Comparison of ENCODE assay signal across 18 cellular contexts in genomic region chr13:113233101-113233500, GRCh38. TPM values are rescaled to one million over a fixed set of nuclear protein-coding genes. Genes with fewer than 3 reads are reported as not detected.
DNase-seq lines count a peak whose midpoint lies in the region; ATAC-seq lines count a peak whose summit lies in the region.
"Had no signal": no experiment of that assay in that cellular context is flagged by ENCODE, and none has a peak within 500 bp of the region (broad histone marks: within the 10 kb centered on the region; RNA-seq: fewer than 3 reads in every experiment).

No MANE protein-coding gene starts in this region.

- CTCF ChIA-PET in activated CD4-positive, alpha-beta T cell treated with anti-CD3 and anti-CD28 coated beads for 36 hours (lab: Charles Lee), result no interaction called here

- ATAC-seq in activated CD4-positive, alpha-beta T cell treated with anti-CD3 and anti-CD28 coated beads for 36 hours, result no peak
- ATAC-seq in activated T-helper 17 cell treated with anti-CD3 and anti-CD28 coated beads, Interleukin-2, amount 50 U/mL, for 72 hours (replicated peaks), result no peak
- ATAC-seq: CD8-positive, alpha-beta T cell; GM12878 had no signal

- no peaks in the 10 kb centered on the region for H3K27me3 Mint-ChIP-seq in activated CD4-positive, alpha-beta T cell treated with anti-CD3 and anti-CD28 coated beads, Interleukin-2, amount 10 ng/mL, durations not matched to agents 24 days and 14 days
- no peaks in the 10 kb centered on the region for H3K27me3 Mint-ChIP-seq in activated CD4-positive, alpha-beta T cell treated with anti-CD3 and anti-CD28 coated beads for 36 hours
- H3K27me3 Mint-ChIP-seq in activated T-helper 17 cell treated with anti-CD3 and anti-CD28 coated beads, Interleukin-2, amount 50 U/mL, for 72 hours, result no peaks in the 10 kb centered on the region
- H3K27me3 Mint-ChIP-seq: B cell; CD4-positive, alpha-beta T cell had no signal

- H3K4me3 Mint-ChIP-seq in activated CD4-positive, alpha-beta T cell treated with anti-CD3 and anti-CD28 coated beads, Interleukin-2, amount 10 ng/mL, durations not matched to agents 24 days and 14 days, result no peak overlapping the region
- no peak overlapping the region for H3K4me3 Mint-ChIP-seq in activated CD4-positive, alpha-beta T cell treated with anti-CD3 and anti-CD28 coated beads for 36 hours
- no peak overlapping the region for H3K4me3 Mint-ChIP-seq in activated T-helper 17 cell treated with anti-CD3 and anti-CD28 coated beads, Interleukin-2, amount 50 U/mL, for 72 hours
- H3K4me3 Mint-ChIP-seq: B cell; CD4-positive, alpha-beta T cell; CD8-positive, alpha-beta T cell had no signal

- no peak for DNase-seq in activated CD4-positive, alpha-beta T cell treated with anti-CD3 and anti-CD28 coated beads, Interleukin-2, amount 10 ng/mL, durations not matched to agents 24 days and 14 days
- DNase-seq in activated CD4-positive, alpha-beta T cell treated with anti-CD3 and anti-CD28 coated beads for 36 hours, result no peak
- no peak for DNase-seq in activated gamma-delta T cell (lab: John Stamatoyannopoulos, UW)
- no peak for DNase-seq in stimulated activated CD8-positive, alpha-beta memory T cell treated with anti-CD3 and anti-CD28 coated beads, Interleukin-4, amount 100 ng/mL, for 48 hours
- DNase-seq: AML-193; CD4-positive, alpha-beta T cell; CD8-positive, alpha-beta T cell; COR-L47; DMS 273 treated with DMSO at 0.1 percent for 48 hours; DMS153; DMS53; DMS79; DND-41; EL; GDM1 had no signal

- H3K4me1 Mint-ChIP-seq in activated CD4-positive, alpha-beta T cell treated with anti-CD3 and anti-CD28 coated beads, Interleukin-2, amount 10 ng/mL, durations not matched to agents 24 days and 14 days, result peaks cover 8% of the 10 kb centered on the region
- no peaks in the 10 kb centered on the region for H3K4me1 Mint-ChIP-seq in activated CD4-positive, alpha-beta T cell treated with anti-CD3 and anti-CD28 coated beads for 36 hours
- peaks cover 10% of the 10 kb centered on the region for H3K4me1 Mint-ChIP-seq in activated T-helper 17 cell treated with anti-CD3 and anti-CD28 coated beads, Interleukin-2, amount 50 U/mL, for 72 hours
- H3K4me1 Mint-ChIP-seq: B cell had no signal

- intact Hi-C loops in activated CD4-positive, alpha-beta T cell treated with anti-CD3 and anti-CD28 coated beads, Interleukin-2, amount 10 ng/mL, durations not matched to agents 24 days and 14 days (cut with micrococcal nuclease), result no loop called here
- intact Hi-C loops in activated CD4-positive, alpha-beta T cell treated with anti-CD3 and anti-CD28 coated beads for 36 hours (cut with DNase I, micrococcal nuclease), result no loop called here

- peak overlapping the region; percentile 4 for H3K27ac Mint-ChIP-seq in activated CD4-positive, alpha-beta T cell treated with anti-CD3 and anti-CD28 coated beads, Interleukin-2, amount 10 ng/mL, durations not matched to agents 24 days and 14 days
- H3K27ac Mint-ChIP-seq in activated CD4-positive, alpha-beta T cell treated with anti-CD3 and anti-CD28 coated beads for 36 hours, result no peak overlapping the region
- peak overlapping the region; percentile 22 for H3K27ac Mint-ChIP-seq in activated T-helper 17 cell treated with anti-CD3 and anti-CD28 coated beads, Interleukin-2, amount 50 U/mL, for 72 hours
- H3K27ac Mint-ChIP-seq: B cell; CD4-positive, alpha-beta T cell; CD8-positive, alpha-beta T cell had no signal

- POLR2A ChIA-PET in activated CD4-positive, alpha-beta T cell treated with anti-CD3 and anti-CD28 coated beads for 36 hours (lab: Charles Lee), result no interaction called here

- peaks cover 71% of the 10 kb centered on the region for H3K36me3 Mint-ChIP-seq in activated CD4-positive, alpha-beta T cell treated with anti-CD3 and anti-CD28 coated beads, Interleukin-2, amount 10 ng/mL, durations not matched to agents 24 days and 14 days (ENCODE audit: low read depth)
- peaks cover 33% of the 10 kb centered on the region for H3K36me3 Mint-ChIP-seq in activated CD4-positive, alpha-beta T cell treated with anti-CD3 and anti-CD28 coated beads for 36 hours (ENCODE audit: low read depth)
- peaks cover 92% of the 10 kb centered on the region for H3K36me3 Mint-ChIP-seq in activated T-helper 17 cell treated with anti-CD3 and anti-CD28 coated beads, Interleukin-2, amount 50 U/mL, for 72 hours (ENCODE audit: low read depth)

- no peaks in the 10 kb centered on the region for H3K9me3 Mint-ChIP-seq in activated CD4-positive, alpha-beta T cell treated with anti-CD3 and anti-CD28 coated beads, Interleukin-2, amount 10 ng/mL, durations not matched to agents 24 days and 14 days
- H3K9me3 Mint-ChIP-seq in activated CD4-positive, alpha-beta T cell treated with anti-CD3 and anti-CD28 coated beads for 36 hours (ENCODE audit: low read depth), result no peaks in the 10 kb centered on the region
- H3K9me3 Mint-ChIP-seq in activated T-helper 17 cell treated with anti-CD3 and anti-CD28 coated beads, Interleukin-2, amount 50 U/mL, for 72 hours, result no peaks in the 10 kb centered on the region
- H3K9me3 Mint-ChIP-seq: CD4-positive, alpha-beta T cell; CD8-positive, alpha-beta T cell had no signal

RNA-seq across cellular contexts. Expression of gene CUL4A, which starts 23.7 kb away (rescaled TPM):
- 88.5 and 92.5 TPM in 2 replicates for total RNA-seq in activated CD4-positive, alpha-beta T cell treated with anti-CD3 and anti-CD28 coated beads, Interleukin-2, amount 10 ng/mL, durations not matched to agents 24 days and 14 days
- 10 to 100 TPM; 81.7 to 87.4 TPM for total RNA-seq in activated CD4-positive, alpha-beta T cell treated with anti-CD3 and anti-CD28 coated beads for 36 hours
- 100 to 1,000 TPM in 1 of 2 donors, 10 to 100 TPM in 1; 98.9 to 100 TPM for total RNA-seq in activated T-helper 17 cell treated with anti-CD3 and anti-CD28 coated beads, Interleukin-2, amount 50 U/mL, for 72 hours

RNA-seq across cellular contexts. Expression of gene PCID2, which starts 24.6 kb away (rescaled TPM):
- 83.6 and 87.1 TPM in 2 replicates for total RNA-seq in activated CD4-positive, alpha-beta T cell treated with anti-CD3 and anti-CD28 coated beads, Interleukin-2, amount 10 ng/mL, durations not matched to agents 24 days and 14 days
- 10 to 100 TPM; 66.7 to 72.8 TPM for total RNA-seq in activated CD4-positive, alpha-beta T cell treated with anti-CD3 and anti-CD28 coated beads for 36 hours
- 100 to 1,000 TPM in 1 of 2 donors, 10 to 100 TPM in 1; 56.5 to 135 TPM for total RNA-seq in activated T-helper 17 cell treated with anti-CD3 and anti-CD28 coated beads, Interleukin-2, amount 50 U/mL, for 72 hours
